ENCODE assay signal across 9 cellular contexts in genomic region chr1:181087400-181087901, GRCh38. TPM values are rescaled to one million over a fixed set of nuclear protein-coding genes. Genes with fewer than 3 reads are reported as not detected.
DNase-seq lines count a peak whose midpoint lies in the region; ATAC-seq and TF ChIP-seq lines count a peak whose summit lies in the region.
"Had no signal": no experiment of that assay in that cellular context is flagged by ENCODE, and none has a peak within 500 bp of the region (broad histone marks: within the 10 kb centered on the region; RNA-seq: fewer than 3 reads in every experiment).

No MANE protein-coding gene starts in this region.

- intact Hi-C loops in heart left ventricle (cut with DNase I), result loop anchor here in 8 of 10 donors (2.0 to 10.0 kb wide), 6 partner anchors 50 to 203 kb away; partner anchors contain the start of genes MR1 (in 1 of the 8) and STX6 (in 1 of the 8)

- H2AFZ ChIP-seq in Karpas-422 (ENCODE audit: low read length), result no peak overlapping the region

- peaks cover 36% of the 10 kb centered on the region for H3K36me3 Mint-ChIP-seq in natural killer cell treated with Interleukin-12 subunit alpha and Interleukin-12 subunit beta and Interleukin-15 and Interleukin-18, amount 100 ng/mL, for 72 hours

- TF ChIP-seq POLR2A in heart left ventricle (IDR thresholded peaks at IDR 0.05), result no peak

- H3K27ac ChIP-seq in Karpas-422 (ENCODE audit: low read length), result no peak overlapping the region
- peak overlapping the region in 2 of 12 donors; percentile 91 to 98 for H3K27ac ChIP-seq in heart left ventricle

- H3K4me1 ChIP-seq in Karpas-422 (ENCODE audit: low read length) (peaks cover 33% of the 10 kb centered on the region), heart left ventricle (peaks cover 5 to 44% (median 20%) of the 10 kb centered on the region in 12 donors)

- H3K4me3 Mint-ChIP-seq in natural killer cell treated with Interleukin-12 subunit alpha and Interleukin-12 subunit beta and Interleukin-15 and Interleukin-18, amount 100 ng/mL, for 72 hours, result peak overlapping the region; percentile 97

- H3K27me3 ChIP-seq in Karpas-422 (ENCODE audit: low read length) (no peaks in the 10 kb centered on the region), heart left ventricle (no peaks in the 10 kb centered on the region)

- WGBS in heart left ventricle, 4 donors, result 72 to 79% (median 76%) methylated on average over 8 of the region's 8 CpGs

- H3K36me3 ChIP-seq in Karpas-422 (ENCODE audit: insufficient read depth, low read length), result no peaks in the 10 kb centered on the region
- peaks cover 0 to 7% (median 0%) of the 10 kb centered on the region in 9 donors for H3K36me3 ChIP-seq in heart left ventricle

- no peak for ATAC-seq in natural killer cell treated with Interleukin-12 subunit alpha and Interleukin-12 subunit beta and Interleukin-15 and Interleukin-18, amount 100 ng/mL, for 72 hours
- ATAC-seq in HG02840 (IDR thresholded peaks at IDR 0.05; ENCODE audit: low FRiP score, unreplicated experiment) (no peak), heart left ventricle (no peak)

- no peaks in the 10 kb centered on the region for H3K9me3 Mint-ChIP-seq in natural killer cell treated with Interleukin-12 subunit alpha and Interleukin-12 subunit beta and Interleukin-15 and Interleukin-18, amount 100 ng/mL, for 72 hours

- H3K27me3 Mint-ChIP-seq in natural killer cell treated with Interleukin-12 subunit alpha and Interleukin-12 subunit beta and Interleukin-15 and Interleukin-18, amount 100 ng/mL, for 72 hours, result no peaks in the 10 kb centered on the region

- H4K20me1 ChIP-seq in Karpas-422 (ENCODE audit: insufficient read depth, low read depth, low read length), result peaks cover 27% of the 10 kb centered on the region

- H3K9me3 ChIP-seq in Karpas-422 (ENCODE audit: low read length) (no peaks in the 10 kb centered on the region), heart left ventricle (no peaks in the 10 kb centered on the region)

- peaks cover 44 to 49% of the 10 kb centered on the region in 2 donors for H3K4me1 Mint-ChIP-seq in natural killer cell treated with Interleukin-12 subunit alpha and Interleukin-12 subunit beta and Interleukin-15 and Interleukin-18, amount 100 ng/mL, for 72 hours (ENCODE audit: low read depth in 2 of 2)

- no peaks in the 10 kb centered on the region for H3K79me2 ChIP-seq in Karpas-422 (ENCODE audit: low read length)

- DNase-seq in ELR (ENCODE audit: low read depth) (peak; percentile 67), Karpas-422 (peak; percentile 74), LoVo (ENCODE audit: low spot score) (no peak), NCI-H2171 treated with DMSO at 0.1 percent for 48 hours (lab: John Stamatoyannopoulos, UW) (no peak), heart left ventricle (no peak)
- DNase-seq in natural killer cell treated with Interleukin-12 subunit alpha and Interleukin-12 subunit beta and Interleukin-15 and Interleukin-18, amount 100 ng/mL, for 72 hours (ENCODE audit: low spot score), result no peak
- DNase-seq: NCI-H1105 treated with DMSO at 0.1 percent for 48 hours had no signal

- H3K4me2 ChIP-seq in Karpas-422 (ENCODE audit: low read depth, low read length, poor library complexity, severe bottlenecking), result peak overlapping the region; percentile 94

- H3K4me3 ChIP-seq in Karpas-422 (ENCODE audit: low read length), result peak overlapping the region; percentile 81
- peak overlapping the region; percentile 95 for H3K4me3 ChIP-seq in WI38 (ENCODE audit: low read depth, low read length)
- H3K4me3 ChIP-seq in heart left ventricle, result peak overlapping the region in 2 of 12 donors; percentile 82 to 90

- peak overlapping the region; percentile 62 for H3K9ac ChIP-seq in Karpas-422 (ENCODE audit: low read length)

- no peak for TF ChIP-seq CTCF in WI38 (IDR thresholded peaks at IDR 0.05; ENCODE audit: low read depth, low read length)
- TF ChIP-seq CTCF in heart left ventricle (IDR thresholded peaks at IDR 0.05), result no peak

- peak overlapping the region; percentile 95 to 96 for H3K27ac Mint-ChIP-seq in natural killer cell treated with Interleukin-12 subunit alpha and Interleukin-12 subunit beta and Interleukin-15 and Interleukin-18, amount 100 ng/mL, for 72 hours

- no peaks in the 10 kb centered on the region for H3K9me2 ChIP-seq in Karpas-422 (replicated peaks; ENCODE audit: insufficient read depth, low read length)

RNA-seq across cellular contexts. Expression of gene IER5, which starts 1.0 kb away (rescaled TPM):
- total RNA-seq in Karpas-422 (2014; rRNA removed; shearing (Covaris generic); ENCODE audit: low replicate concordance), result 5.3 and 9.9 TPM in 2 replicates
- 10 to 100 TPM; 57.1 to 91.7 TPM for total RNA-seq in natural killer cell treated with Interleukin-12 subunit alpha and Interleukin-12 subunit beta and Interleukin-15 and Interleukin-18, amount 100 ng/mL, for 72 hours
- total RNA-seq in heart left ventricle, result 10 to 100 TPM; 12.8 to 22.7 (median 18.4) TPM
- 10 to 100 TPM; 19.9 to 23.4 TPM for polyA plus RNA-seq in heart left ventricle

RNA-seq across cellular contexts. Expression of gene MR1, which starts 53.7 kb away (rescaled TPM):
- total RNA-seq in Karpas-422 (2014; rRNA removed; shearing (Covaris generic); ENCODE audit: low replicate concordance), result 23.2 and 37.3 TPM in 2 replicates
- 10 to 100 TPM; 26.9 to 70.4 TPM for total RNA-seq in natural killer cell treated with Interleukin-12 subunit alpha and Interleukin-12 subunit beta and Interleukin-15 and Interleukin-18, amount 100 ng/mL, for 72 hours
- 10 to 100 TPM in 2 of 9 donors, 1 to 10 TPM in 7; 2.1 to 21.0 (median 3.8) TPM for total RNA-seq in heart left ventricle
- 1 to 10 TPM in 1 of 2 donors, under 1 TPM in 1; 0.65 to 2.4 TPM for polyA plus RNA-seq in heart left ventricle

Comparison
In these comparisons a context has a peak if more than half of its experiments do, and no peak if none do; other contexts are left out.
1. DNase-seq: peak in ELR (single experiment) and Karpas-422 (single experiment); none in natural killer cell treated with Interleukin-12 subunit alpha and Interleukin-12 subunit beta and Interleukin-15 and Interleukin-18, amount 100 ng/mL, for 72 hours (single experiment), LoVo (single experiment), NCI-H2171 treated with DMSO at 0.1 percent for 48 hours (single experiment) and heart left ventricle (0 of 5).